In genomic region chr5:178153530-178154340, GRCh38 we compare ENCODE assay signal across 8 cellular contexts. TPM values are rescaled to one million over a fixed set of nuclear protein-coding genes. Genes with fewer than 3 reads are reported as not detected.
DNase-seq lines count a peak whose midpoint lies in the region; ATAC-seq, FAIRE-seq and TF ChIP-seq lines count a peak whose summit lies in the region.

Gene NHP2 (minus strand): TSS chr5:178153885. CDS start chr5:178153817, 68 bp downstream.

- 1 to 3% methylated on average over 68 of the region's 68 CpGs for WGBS in sigmoid colon, 2 donors

- DNase-seq in NCI-H2107 treated with DMSO at 0.1 percent for 48 hours (lab: John Stamatoyannopoulos, UW; ENCODE audit: unreplicated experiment) (peak; percentile 86), iPS DF 4.7 (ENCODE audit: extremely low read depth, low spot score) (peak; percentile 91), sigmoid colon (peak; percentile 99)

- H3K9me3 ChIP-seq in sigmoid colon = no peaks in the 10 kb centered on the region

- TF ChIP-seq EP300 in sigmoid colon (IDR thresholded peaks at IDR 0.05) = peak in 1 of 4 donors; percentile 81

- TF ChIP-seq CTCF in 22Rv1 (IDR thresholded peaks at IDR 0.05) (no peak), brain (conservative IDR thresholded peaks at IDR 0.05) (no peak), sigmoid colon (IDR thresholded peaks at IDR 0.05) (no peak)

- H3K27ac Mint-ChIP-seq in brain = peak within 1 kb of the TSS; percentile 80 to 96 (median 95)

- H3K9me3 Mint-ChIP-seq in brain = peaks cover 0 to 5% (median 0%) of the 10 kb centered on the region in 5 experiments

- H3K4me1 Mint-ChIP-seq in brain = peaks cover 36% of the 10 kb centered on the region

- no peaks in the 10 kb centered on the region for H3K27me3 ChIP-seq in sigmoid colon

- H3K36me3 Mint-ChIP-seq in brain = peaks cover 12% of the 10 kb centered on the region

- H3K27ac ChIP-seq in 22Rv1 (peak within 1 kb of the TSS; percentile 69), sigmoid colon (peak within 1 kb of the TSS; percentile 70 to 82 (median 80))

- H3K4me3 Mint-ChIP-seq in brain = peak within 1 kb of the TSS; percentile 96 to 97 (median 97)

- TF ChIP-seq POLR2A in sigmoid colon (IDR thresholded peaks at IDR 0.05) = peak in 1 of 2 donors; percentile 16

- H3K4me1 ChIP-seq in sigmoid colon = peaks cover 0 to 28% (median 18%) of the 10 kb centered on the region in 4 donors

- peak within 1 kb of the TSS; percentile 56 to 88 (median 72) for H3K4me3 ChIP-seq in sigmoid colon

- intact Hi-C loops in sigmoid colon (cut with DNase I) = loop anchor here (2.0 to 5.0 kb wide), 2 partner anchors 23 to 54 kb away; partner anchors contain the start of gene RMND5B

- ATAC-seq in GM18520 (IDR thresholded peaks at IDR 0.05; ENCODE audit: unreplicated experiment) = peak; percentile 94
- peak; percentile 98 for ATAC-seq in HG03064 (IDR thresholded peaks at IDR 0.05; ENCODE audit: low read depth, unreplicated experiment)

- H3K36me3 ChIP-seq in sigmoid colon = peaks cover 4 to 29% (median 12%) of the 10 kb centered on the region in 4 donors

- peak; percentile 97 for FAIRE-seq in TTC549 (lab: Jason Lieb, UNC)

- H3K27me3 Mint-ChIP-seq in brain = peaks cover 16% of the 10 kb centered on the region

RNA-seq across cellular contexts. Expression of gene NHP2, which starts in this region (rescaled TPM):
- polyA plus RNA-seq in brain (ENCODE audit: insufficient read depth, low read depth, low replicate concordance) (184 TPM), sigmoid colon (100 to 1,000 TPM; 131 to 177 (median 156) TPM)
- 100 to 1,000 TPM in 3 of 4 donors, 10 to 100 TPM in 1; 77.8 to 231 (median 185) TPM for total RNA-seq in sigmoid colon

Comparison
In these comparisons a context has a peak if more than half of its experiments do, and no peak if none do; other contexts are left out.
1. Peak in every context shown above with its lines: DNase-seq, ATAC-seq, H3K4me3 ChIP-seq and H3K27ac ChIP-seq.